22 cellular contexts compared by ENCODE assay signal in the genomic region with DNA sequence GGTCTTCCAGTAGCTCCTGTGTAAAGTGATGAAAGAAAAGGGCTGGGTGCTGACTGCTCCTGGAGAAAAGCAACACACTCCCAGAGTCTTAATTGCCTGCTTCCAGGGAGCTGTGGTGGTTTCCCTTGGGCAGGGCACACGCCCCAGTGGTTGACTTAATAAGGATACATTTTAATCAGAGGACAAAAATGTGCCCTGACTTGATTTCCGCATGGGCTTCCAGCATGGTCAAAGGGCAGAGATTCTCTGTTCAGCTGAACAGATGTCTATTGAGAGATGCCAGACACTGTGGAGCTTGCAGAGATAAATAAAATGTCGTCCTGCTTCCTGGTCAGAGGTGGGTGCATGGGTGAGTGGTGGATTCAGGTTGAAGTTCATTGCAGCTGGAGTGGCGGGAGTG. TPM values are rescaled to one million over a fixed set of nuclear protein-coding genes. Genes with fewer than 3 reads are reported as not detected.
A peak's percentile ranks its signal among the peaks of the same experiment; 100 is the strongest.
DNase-seq lines count a peak whose midpoint lies in the region; ATAC-seq and TF ChIP-seq lines count a peak whose summit lies in the region.
"Had no signal": no experiment of that assay in that cellular context is flagged by ENCODE, and none has a peak within 500 bp of the region (broad histone marks: within the 10 kb centered on the region; RNA-seq: fewer than 3 reads in every experiment).

No MANE protein-coding gene starts in this region.

- intact Hi-C loops in right cardiac atrium (cut with DNase I) = loop anchor here in 3 of 4 donors (10.0 kb wide), 2 partner anchors 56 to 306 kb away; no protein-coding TSS in a partner anchor
- intact Hi-C loops in Right ventricle myocardium superior (cut with DNase I) = loop anchor here (10.0 kb wide), 1 partner anchor 306 kb away; no protein-coding TSS in a partner anchor

- WGBS in right cardiac atrium = 52% methylated on average over 4 of the region's 4 CpGs

- H3K4me1 ChIP-seq in right cardiac atrium (ENCODE audit: control insufficient read depth, insufficient read depth, low read length) (peaks cover 38% of the 10 kb centered on the region), SJCRH30 (no peaks in the 10 kb centered on the region)

- H3K27me3 Mint-ChIP-seq in type B pancreatic cell = no peaks in the 10 kb centered on the region
- H3K27me3 Mint-ChIP-seq: activated naive CD8-positive, alpha-beta T cell treated with anti-CD3 and anti-CD28 coated beads for 36 hours; stimulated activated memory B cell treated with anti-CD40 and anti-IgM and Interleukin-4, amounts not matched to agents 10 μg/mL and 1 μg/mL and 100 μg/mL, for 72 hours had no signal

- no peak for DNase-seq in right cardiac atrium
- no peak for DNase-seq in Right ventricle myocardium superior
- DNase-seq in epithelial cell of esophagus (ENCODE audit: low read depth) = peak; percentile 90
- peak; percentile 30 for DNase-seq in mesenteric fat pad (ENCODE audit: low spot score)
- no peak for DNase-seq in type B pancreatic cell (ENCODE audit: extremely low spot score, unreplicated experiment)
- no peak for DNase-seq in DMS114 treated with DMSO at 0.1 percent for 48 hours (lab: John Stamatoyannopoulos, UW; ENCODE audit: unreplicated experiment)
- no peak for DNase-seq in SJCRH30
- DNase-seq: activated naive CD8-positive, alpha-beta T cell treated with anti-CD3 and anti-CD28 coated beads for 36 hours; effector memory CD4-positive, alpha-beta T cell; GOT3; heart right ventricle; KG1; NCI-H187; NCI-H226; NCI-H82; retina; SK-N-SH; testis had no signal

- H3K27ac Mint-ChIP-seq in type B pancreatic cell = peak overlapping the region; percentile 66
- H3K27ac Mint-ChIP-seq: activated naive CD8-positive, alpha-beta T cell treated with anti-CD3 and anti-CD28 coated beads for 36 hours; activated T-helper 1 cell treated with anti-CD3 and anti-CD28 coated beads, Interleukin-12 subunit alpha, Interleukin-12 subunit beta, Interleukin-2, Interleukin-4 antibody, amounts not matched to agents 30 ng/mL and 10 ng/mL and 1 ng/mL, durations not matched to agents 14 hours and 24 hours and 36 hours; stimulated activated memory B cell treated with anti-CD40 and anti-IgM and Interleukin-4, amounts not matched to agents 10 μg/mL and 1 μg/mL and 100 μg/mL, for 72 hours had no signal

- TF ChIP-seq CTCF in epithelial cell of esophagus (IDR thresholded peaks at IDR 0.05; ENCODE audit: insufficient read depth, low read depth, low read length, missing control alignments) (no peak), type B pancreatic cell (conservative IDR thresholded peaks at IDR 0.05) (no peak)

- H3K27ac ChIP-seq in right cardiac atrium (ENCODE audit: low read length) (peak overlapping the region; percentile 34), SJCRH30 (no peak overlapping the region)
- H3K27ac ChIP-seq: BLaER1 treated with 17β-estradiol and CSF1 and Interleukin-3, amounts not matched to agents 10 nM and 100 nM; heart right ventricle; testis had no signal

- no peaks in the 10 kb centered on the region for H3K9me3 ChIP-seq in right cardiac atrium (ENCODE audit: control insufficient read depth, low read length)
- H3K9me3 ChIP-seq in SJCRH30 (replicated peaks) = no peaks in the 10 kb centered on the region
- H3K9me3 ChIP-seq: BLaER1 treated with 17β-estradiol and CSF1 and Interleukin-3, amounts not matched to agents 10 nM and 100 nM; heart right ventricle; SK-N-SH; testis had no signal

- H3K4me3 ChIP-seq in right cardiac atrium (ENCODE audit: low read length) (no peak overlapping the region), epithelial cell of esophagus (ENCODE audit: low read length) (no peak overlapping the region), SJCRH30 (no peak overlapping the region)
- H3K4me3 ChIP-seq: BLaER1 treated with 17β-estradiol and CSF1 and Interleukin-3, amounts not matched to agents 10 nM and 100 nM; heart right ventricle; testis had no signal

- no peak for ATAC-seq in right cardiac atrium
- ATAC-seq in Right ventricle myocardium superior (ENCODE audit: poor library complexity) = no peak
- ATAC-seq in HG03460 (IDR thresholded peaks at IDR 0.05; ENCODE audit: unreplicated experiment) = no peak
- ATAC-seq: heart right ventricle; stimulated activated memory B cell treated with anti-CD40 and anti-IgM and Interleukin-4, amounts not matched to agents 10 μg/mL and 1 μg/mL and 100 μg/mL, for 72 hours had no signal

- H3K4me3 Mint-ChIP-seq in type B pancreatic cell = no peak overlapping the region
- H3K4me3 Mint-ChIP-seq: activated naive CD8-positive, alpha-beta T cell treated with anti-CD3 and anti-CD28 coated beads for 36 hours; activated T-helper 1 cell treated with anti-CD3 and anti-CD28 coated beads, Interleukin-12 subunit alpha, Interleukin-12 subunit beta, Interleukin-2, Interleukin-4 antibody, amounts not matched to agents 30 ng/mL and 10 ng/mL and 1 ng/mL, durations not matched to agents 14 hours and 24 hours and 36 hours; stimulated activated memory B cell treated with anti-CD40 and anti-IgM and Interleukin-4, amounts not matched to agents 10 μg/mL and 1 μg/mL and 100 μg/mL, for 72 hours had no signal

- no peaks in the 10 kb centered on the region for H3K27me3 ChIP-seq in right cardiac atrium (ENCODE audit: control insufficient read depth, insufficient read depth)
- H3K27me3 ChIP-seq in SJCRH30 = no peaks in the 10 kb centered on the region
- H3K27me3 ChIP-seq: BLaER1 treated with 17β-estradiol and CSF1 and Interleukin-3, amounts not matched to agents 10 nM and 100 nM; heart right ventricle; testis had no signal

- no peaks in the 10 kb centered on the region for H3K36me3 ChIP-seq in SJCRH30

- peaks cover 16% of the 10 kb centered on the region for H3K4me1 Mint-ChIP-seq in type B pancreatic cell (ENCODE audit: unreplicated experiment)
- H3K4me1 Mint-ChIP-seq: activated naive CD8-positive, alpha-beta T cell treated with anti-CD3 and anti-CD28 coated beads for 36 hours had no signal

- peaks cover 11% of the 10 kb centered on the region for H3K36me3 Mint-ChIP-seq in type B pancreatic cell

- H3K9me3 Mint-ChIP-seq in type B pancreatic cell = no peaks in the 10 kb centered on the region
- H3K9me3 Mint-ChIP-seq: activated naive CD8-positive, alpha-beta T cell treated with anti-CD3 and anti-CD28 coated beads for 36 hours; activated T-helper 1 cell treated with anti-CD3 and anti-CD28 coated beads, Interleukin-12 subunit alpha, Interleukin-12 subunit beta, Interleukin-2, Interleukin-4 antibody, amounts not matched to agents 30 ng/mL and 10 ng/mL and 1 ng/mL, durations not matched to agents 14 hours and 24 hours and 36 hours; stimulated activated memory B cell treated with anti-CD40 and anti-IgM and Interleukin-4, amounts not matched to agents 10 μg/mL and 1 μg/mL and 100 μg/mL, for 72 hours had no signal

RNA-seq across cellular contexts. Expression of a gene that starts 15.9 kb away (rescaled TPM):
- total RNA-seq in right cardiac atrium = 100 to 1,000 TPM; 349 to 399 (median 370) TPM
- 218 TPM for polyA plus RNA-seq in right cardiac atrium
- total RNA-seq in Right ventricle myocardium superior = 97.8 TPM
- 104 TPM for total RNA-seq in mesenteric fat pad
- 94.0 and 96.0 TPM in 2 replicates for total RNA-seq in type B pancreatic cell (ENCODE audit: low replicate concordance)
- total RNA-seq in SJCRH30 (2014; rRNA removed; shearing (Covaris generic)) = 9.8 and 11.6 TPM in 2 replicates

RNA-seq across cellular contexts. Expression of a gene that starts 59.5 kb away (rescaled TPM):
- total RNA-seq in right cardiac atrium = not detected
- polyA plus RNA-seq in right cardiac atrium = 0.02 TPM
- not detected for total RNA-seq in Right ventricle myocardium superior
- total RNA-seq in mesenteric fat pad = 0.06 TPM
- 0.22 and 0.38 TPM in 2 replicates for total RNA-seq in type B pancreatic cell (ENCODE audit: low replicate concordance)
- 3.7 and 4.2 TPM in 2 replicates for total RNA-seq in SJCRH30 (2014; rRNA removed; shearing (Covaris generic))
- total RNA-seq: activated naive CD8-positive, alpha-beta T cell treated with anti-CD3 and anti-CD28 coated beads for 36 hours; activated T-helper 1 cell treated with anti-CD3 and anti-CD28 coated beads, Interleukin-12 subunit alpha, Interleukin-12 subunit beta, Interleukin-2, Interleukin-4 antibody, amounts not matched to agents 30 ng/mL and 10 ng/mL and 1 ng/mL, durations not matched to agents 14 hours and 24 hours and 36 hours; heart right ventricle had no signal
- polyA plus RNA-seq: SK-N-SH had no signal

Comparison
In these comparisons a context has a peak if more than half of its experiments do, and no peak if none do; other contexts are left out.
1. DNase-seq: peak in epithelial cell of esophagus (single experiment) and mesenteric fat pad (single experiment); none in right cardiac atrium (0 of 3), Right ventricle myocardium superior (single experiment), type B pancreatic cell (single experiment), DMS114 treated with DMSO at 0.1 percent for 48 hours (single experiment) and SJCRH30 (0 of 2).